ENCODE assay signal across 20 cellular contexts in the genomic region with DNA sequence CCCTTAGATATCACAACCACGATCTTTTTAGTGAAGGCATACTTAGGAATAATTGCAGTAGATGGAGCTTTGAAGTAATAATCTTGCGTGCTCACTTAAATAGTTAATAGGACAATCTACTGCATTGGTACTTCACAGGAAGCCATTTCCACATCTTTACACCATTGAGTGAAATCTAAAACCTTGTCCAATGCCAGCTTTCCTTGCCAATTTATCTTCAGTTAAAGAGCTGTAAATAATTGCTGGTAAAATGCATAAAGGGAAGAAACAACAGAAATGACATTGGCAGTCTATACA.
"Had no signal": no experiment of that assay in that cellular context is flagged by ENCODE, and none has a peak within 500 bp of the region (broad histone marks: within the 10 kb centered on the region; RNA-seq: fewer than 3 reads in every experiment).

No MANE protein-coding gene starts in this region.

- H3K27ac Mint-ChIP-seq: activated CD4-positive, alpha-beta memory T cell treated with anti-CD3 and anti-CD28 coated beads, Interleukin-2, amount 10 ng/mL, durations not matched to agents 7 days and 5 days; activated CD4-positive, alpha-beta T cell treated with anti-CD3 and anti-CD28 coated beads, Interleukin-2, amount 10 ng/mL, durations not matched to agents 7 days and 5 days; activated naive CD4-positive, alpha-beta T cell treated with anti-CD3 and anti-CD28 coated beads, Interleukin-2, amount 10 ng/mL, durations not matched to agents 7 days and 5 days; activated naive CD8-positive, alpha-beta T cell treated with anti-CD3 and anti-CD28 coated beads, Interleukin-2, amount 10 ng/mL, durations not matched to agents 7 days and 5 days; activated T-cell treated with anti-CD3 and anti-CD28 coated beads, Interleukin-2, amount 50 U/mL, for 24 hours; WTC11 had no signal

- H3K9me3 Mint-ChIP-seq: activated CD4-positive, alpha-beta T cell treated with anti-CD3 and anti-CD28 coated beads, Interleukin-2, amount 10 ng/mL, durations not matched to agents 7 days and 5 days; activated naive CD4-positive, alpha-beta T cell treated with anti-CD3 and anti-CD28 coated beads, Interleukin-2, amount 10 ng/mL, durations not matched to agents 7 days and 5 days; activated T-cell treated with anti-CD3 and anti-CD28 coated beads, Interleukin-2, amount 50 U/mL, for 24 hours; nephron had no signal

- H3K4me3 Mint-ChIP-seq: activated CD4-positive, alpha-beta memory T cell treated with anti-CD3 and anti-CD28 coated beads, Interleukin-2, amount 10 ng/mL, durations not matched to agents 7 days and 5 days; activated CD4-positive, alpha-beta T cell treated with anti-CD3 and anti-CD28 coated beads, Interleukin-2, amount 10 ng/mL, durations not matched to agents 7 days and 5 days; activated naive CD4-positive, alpha-beta T cell treated with anti-CD3 and anti-CD28 coated beads, Interleukin-2, amount 10 ng/mL, durations not matched to agents 7 days and 5 days; activated naive CD8-positive, alpha-beta T cell treated with anti-CD3 and anti-CD28 coated beads, Interleukin-2, amount 10 ng/mL, durations not matched to agents 7 days and 5 days; activated T-cell treated with anti-CD3 and anti-CD28 coated beads, Interleukin-2, amount 50 U/mL, for 24 hours; nephron; WTC11 had no signal

- DNase-seq: activated CD4-positive, alpha-beta memory T cell treated with anti-CD3 and anti-CD28 coated beads, Interleukin-2, amount 10 ng/mL, durations not matched to agents 7 days and 5 days; activated CD4-positive, alpha-beta T cell treated with anti-CD3 and anti-CD28 coated beads for 1 hour; activated CD4-positive, alpha-beta T cell treated with anti-CD3 and anti-CD28 coated beads, Interleukin-2, amount 10 ng/mL, durations not matched to agents 7 days and 5 days; activated CD8-positive, alpha-beta memory T cell treated with anti-CD3 and anti-CD28 coated beads, Interleukin-2, amount 50 U/mL, for 48 hours; activated gamma-delta T cell; activated naive CD4-positive, alpha-beta T cell treated with anti-CD3 and anti-CD28 coated beads, Interleukin-2, amount 10 ng/mL, durations not matched to agents 7 days and 5 days; activated naive CD8-positive, alpha-beta T cell treated with anti-CD3 and anti-CD28 coated beads, Interleukin-2, amount 10 ng/mL, durations not matched to agents 7 days and 5 days; activated T-cell treated with anti-CD3 and anti-CD28 coated beads, Interleukin-2, amount 50 U/mL, for 24 hours; brain microvascular endothelial cell; dorsolateral prefrontal cortex; effector memory CD4-positive, alpha-beta T cell; glutamatergic neuron; islet precursor cell; left ventricle myocardium superior; right lobe of liver; stimulated activated CD4-positive, alpha-beta T cell treated with anti-CD3 and anti-CD28 coated beads, Interleukin-2, amount 100 ng/mL, for 48 hours; stimulated activated naive CD8-positive, alpha-beta T cell treated with anti-CD3 and anti-CD28 coated beads, Interleukin-15, Interleukin-2, amounts not matched to agents 100 U/mL and 50 U/mL, for 24 hours; upper lobe of left lung had no signal

- H3K36me3 Mint-ChIP-seq: activated naive CD4-positive, alpha-beta T cell treated with anti-CD3 and anti-CD28 coated beads, Interleukin-2, amount 10 ng/mL, durations not matched to agents 7 days and 5 days; activated naive CD8-positive, alpha-beta T cell treated with anti-CD3 and anti-CD28 coated beads, Interleukin-2, amount 10 ng/mL, durations not matched to agents 7 days and 5 days; WTC11 had no signal

- H3K27me3 Mint-ChIP-seq: activated CD4-positive, alpha-beta memory T cell treated with anti-CD3 and anti-CD28 coated beads, Interleukin-2, amount 10 ng/mL, durations not matched to agents 7 days and 5 days; activated CD4-positive, alpha-beta T cell treated with anti-CD3 and anti-CD28 coated beads, Interleukin-2, amount 10 ng/mL, durations not matched to agents 7 days and 5 days; activated naive CD4-positive, alpha-beta T cell treated with anti-CD3 and anti-CD28 coated beads, Interleukin-2, amount 10 ng/mL, durations not matched to agents 7 days and 5 days; activated naive CD8-positive, alpha-beta T cell treated with anti-CD3 and anti-CD28 coated beads, Interleukin-2, amount 10 ng/mL, durations not matched to agents 7 days and 5 days; activated T-cell treated with anti-CD3 and anti-CD28 coated beads, Interleukin-2, amount 50 U/mL, for 24 hours had no signal

- H3K4me1 Mint-ChIP-seq: activated CD4-positive, alpha-beta memory T cell treated with anti-CD3 and anti-CD28 coated beads, Interleukin-2, amount 10 ng/mL, durations not matched to agents 7 days and 5 days; activated CD4-positive, alpha-beta T cell treated with anti-CD3 and anti-CD28 coated beads, Interleukin-2, amount 10 ng/mL, durations not matched to agents 7 days and 5 days; activated naive CD4-positive, alpha-beta T cell treated with anti-CD3 and anti-CD28 coated beads, Interleukin-2, amount 10 ng/mL, durations not matched to agents 7 days and 5 days; activated naive CD8-positive, alpha-beta T cell treated with anti-CD3 and anti-CD28 coated beads, Interleukin-2, amount 10 ng/mL, durations not matched to agents 7 days and 5 days had no signal
